In the genomic region with DNA sequence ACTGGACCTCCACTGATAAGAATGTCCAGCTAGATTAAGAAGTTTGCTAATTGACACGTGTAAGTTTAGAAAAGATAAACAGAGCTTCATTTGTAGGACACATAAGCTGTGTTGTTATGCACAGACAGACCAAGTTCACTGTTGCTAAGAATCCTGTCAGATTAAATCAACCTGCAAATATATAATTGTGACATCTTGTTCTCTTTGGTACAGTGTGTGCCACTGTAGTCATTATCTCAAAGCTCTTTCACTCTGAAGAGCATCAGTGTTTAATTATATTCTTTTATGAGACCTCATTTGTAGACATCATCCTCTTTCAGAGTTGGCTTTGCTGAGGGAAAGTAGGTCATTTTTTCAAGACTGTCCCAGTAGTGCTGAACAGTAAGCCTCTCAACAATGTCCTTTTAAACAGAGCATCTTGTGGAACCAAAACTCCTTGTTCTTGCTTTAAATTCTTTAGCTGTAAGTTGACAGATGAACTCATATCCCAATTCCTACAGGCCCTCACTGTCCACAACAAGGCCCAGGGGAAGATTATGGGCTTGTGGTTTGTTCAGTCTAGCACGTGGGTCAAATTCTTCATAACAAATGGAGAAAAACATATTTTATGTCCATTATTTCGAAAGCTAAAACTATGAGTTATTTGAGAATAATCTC, we compare ENCODE assay signal across 19 cellular contexts.
DNase-seq lines count a peak whose midpoint lies in the region; ATAC-seq and TF ChIP-seq lines count a peak whose summit lies in the region.
"Had no signal": no experiment of that assay in that cellular context is flagged by ENCODE, and none has a peak within 500 bp of the region (broad histone marks: within the 10 kb centered on the region; RNA-seq: fewer than 3 reads in every experiment).

No MANE protein-coding gene starts in this region.

- H3K4ac ChIP-seq in IMR-90 (ENCODE audit: low read depth, low read length), result no peak overlapping the region

- peak; percentile 59 for ATAC-seq in IMR-90 (ENCODE audit: low read depth)
- peak; percentile 93 for ATAC-seq in left ventricle myocardium superior
- ATAC-seq in activated CD4-positive, alpha-beta T cell treated with anti-CD3 and anti-CD28 coated beads for 36 hours, result no peak
- no peak for ATAC-seq in GM18873 (IDR thresholded peaks at IDR 0.05; ENCODE audit: low FRiP score, unreplicated experiment)
- ATAC-seq: body of pancreas; foreskin keratinocyte; stimulated activated effector memory CD8-positive, alpha-beta T cell treated with anti-CD3 and anti-CD28 coated beads, Interleukin-12 subunit alpha, Interleukin-12 subunit beta, amount 100 ng/mL, for 72 hours; T-cell had no signal

- H3K36me3 Mint-ChIP-seq in activated CD4-positive, alpha-beta T cell treated with anti-CD3 and anti-CD28 coated beads for 36 hours (ENCODE audit: low read depth), result no peaks in the 10 kb centered on the region
- H3K36me3 Mint-ChIP-seq: CD14-positive monocyte; stimulated activated effector memory CD8-positive, alpha-beta T cell treated with anti-CD3 and anti-CD28 coated beads, Interleukin-12 subunit alpha, Interleukin-12 subunit beta, amount 100 ng/mL, for 72 hours; T-cell had no signal

- no peak for TF ChIP-seq RAD21 in IMR-90 (IDR thresholded peaks at IDR 0.05; ENCODE audit: low read length)

- dilution Hi-C loops in IMR-90 (cut with HindIII; ENCODE audit: low sequenced_read_pairs, unreplicated experiment), result no loop called here
- dilution Hi-C loops in mammary epithelial cell (cut with HindIII; ENCODE audit: low sequenced_read_pairs), result no loop called here

- no peaks in the 10 kb centered on the region for H3K9me1 ChIP-seq in IMR-90 (ENCODE audit: insufficient read depth, low read length)

- DNase-seq in IMR-90 (peak; percentile 61), mammary epithelial cell (peak; percentile 35), left ventricle myocardium superior (no peak), SW 1271 (lab: John Stamatoyannopoulos, UW) (no peak), NCI-H2171 (lab: John Stamatoyannopoulos, UW) (no peak)
- no peak for DNase-seq in activated CD4-positive, alpha-beta T cell treated with anti-CD3 and anti-CD28 coated beads for 36 hours
- DNase-seq: activated naive CD4-positive, alpha-beta T cell treated with Interleukin-2 at 50 U/mL for 16 hours; body of pancreas; foreskin keratinocyte; NCI-H2081; NCI-H748 treated with DMSO at 0.1 percent for 48 hours; Peyer's patch; T-cell; trophoblast cell had no signal

- no CpG with 5 or more reads among the region's 3 CpGs for WGBS in IMR-90 (ENCODE audit: extremely low coverage in 2 of 2, insufficient read length in 1 of 2), 2 experiments
- WGBS in mammary epithelial cell (ENCODE audit: low coverage, missing lambda C conversion rate), result 61% methylated on average over 3 of the region's 3 CpGs

- intact Hi-C loops in IMR-90 (cut with micrococcal nuclease) (loop anchor here (10.0 kb wide), 3 partner anchors 397 to 677 kb away; no protein-coding TSS in a partner anchor), mammary epithelial cell (cut with micrococcal nuclease) (loop anchor here (10.0 kb wide), 1 partner anchor 593 kb away; no protein-coding TSS in a partner anchor), left ventricle myocardium superior (cut with micrococcal nuclease) (no loop called here)
- intact Hi-C loops in activated CD4-positive, alpha-beta T cell treated with anti-CD3 and anti-CD28 coated beads for 36 hours (cut with DNase I, micrococcal nuclease), result no loop called here

- TF ChIP-seq CTCF in IMR-90 (conservative IDR thresholded peaks at IDR 0.05; ENCODE audit: low read depth, low read length) (no peak), mammary epithelial cell (conservative IDR thresholded peaks at IDR 0.05 in 1 of 2, IDR thresholded peaks at IDR 0.05 in 1 of 2; ENCODE audit: extremely low read depth in 1 of 2, insufficient read depth in 1 of 2, low read depth in 1 of 2, low read length in 2 of 2) (no peak)

- no peak overlapping the region for H4K91ac ChIP-seq in IMR-90 (ENCODE audit: insufficient read depth, low read depth, low read length)

- H2BK20ac ChIP-seq in IMR-90 (ENCODE audit: low read depth, low read length), result no peak overlapping the region

- CTCF ChIA-PET in IMR-90 (lab: Yijun Ruan, JAX), result no interaction called here
- CTCF ChIA-PET in mammary epithelial cell (lab: Charles Lee; ENCODE audit: low non-redundant PET), result no interaction called here
- CTCF ChIA-PET in activated CD4-positive, alpha-beta T cell treated with anti-CD3 and anti-CD28 coated beads for 36 hours (lab: Charles Lee), result no interaction called here

- peak overlapping the region; percentile 7 for H2BK5ac ChIP-seq in IMR-90 (ENCODE audit: low read depth, low read length, poor library complexity, severe bottlenecking)

- in situ Hi-C loops in IMR-90 (cut with MboI; ENCODE audit: low sequenced_read_pairs) (no loop called here), mammary epithelial cell (cut with MboI; ENCODE audit: low sequenced_read_pairs in 2 of 2) (no loop called here)

- H3K4me1 ChIP-seq in IMR-90 (ENCODE audit: control insufficient read depth, insufficient read depth, low read length), result no peaks in the 10 kb centered on the region
- H3K4me1 ChIP-seq in mammary epithelial cell (ENCODE audit: insufficient read depth, low read length), result no peaks in the 10 kb centered on the region
- peaks cover 29% of the 10 kb centered on the region for H3K4me1 ChIP-seq in skeletal muscle satellite cell (ENCODE audit: control insufficient read depth, insufficient read depth, low read length)
- H3K4me1 ChIP-seq: Peyer's patch had no signal

- H3K27me3 Mint-ChIP-seq in activated CD4-positive, alpha-beta T cell treated with anti-CD3 and anti-CD28 coated beads for 36 hours, result no peaks in the 10 kb centered on the region
- H3K27me3 Mint-ChIP-seq: T-cell had no signal

- H3K23ac ChIP-seq in IMR-90 (ENCODE audit: low read depth, low read length), result no peak overlapping the region

- no peak overlapping the region for H4K8ac ChIP-seq in IMR-90 (ENCODE audit: low read depth in 2 of 2, low read length in 2 of 2)

- no peak overlapping the region for H3K4me3 Mint-ChIP-seq in activated CD4-positive, alpha-beta T cell treated with anti-CD3 and anti-CD28 coated beads for 36 hours
- H3K4me3 Mint-ChIP-seq: CD14-positive monocyte; stimulated activated effector memory CD8-positive, alpha-beta T cell treated with anti-CD3 and anti-CD28 coated beads, Interleukin-12 subunit alpha, Interleukin-12 subunit beta, amount 100 ng/mL, for 72 hours; T-cell had no signal

- H3K27ac ChIP-seq in IMR-90 (ENCODE audit: insufficient read depth, low read length), result no peak overlapping the region
- no peak overlapping the region for H3K27ac ChIP-seq in mammary epithelial cell (ENCODE audit: insufficient read depth, low read depth, low read length)
- H3K27ac ChIP-seq: body of pancreas, foreskin keratinocyte, Peyer's patch had no signal

- H3K9ac ChIP-seq in IMR-90 (ENCODE audit: low read depth, low read length) (no peak overlapping the region), mammary epithelial cell (ENCODE audit: insufficient read depth, low read length) (no peak overlapping the region), skeletal muscle satellite cell (ENCODE audit: low read depth, low read length) (peak overlapping the region; percentile 39)

- H3K4me3 ChIP-seq in IMR-90 (ENCODE audit: insufficient read depth, low read depth, low read length) (no peak overlapping the region), mammary epithelial cell (replicated peaks in 1 of 3; ENCODE audit: insufficient read depth in 1 of 3, low read depth in 2 of 3, low read length in 3 of 3) (no peak overlapping the region), skeletal muscle satellite cell (ENCODE audit: low read length) (peak overlapping the region; percentile 3)
- H3K4me3 ChIP-seq: body of pancreas, Peyer's patch, skin epidermis had no signal

- no peak overlapping the region for H2BK120ac ChIP-seq in IMR-90 (ENCODE audit: low read depth, low read length)

- no peaks in the 10 kb centered on the region for H3K9me3 Mint-ChIP-seq in activated CD4-positive, alpha-beta T cell treated with anti-CD3 and anti-CD28 coated beads for 36 hours (ENCODE audit: low read depth)

- H3K36me3 ChIP-seq in IMR-90 (ENCODE audit: control insufficient read depth, insufficient read depth, low read length), result no peaks in the 10 kb centered on the region
- H3K36me3 ChIP-seq in mammary epithelial cell (ENCODE audit: insufficient read depth, low read length), result no peaks in the 10 kb centered on the region
- no peaks in the 10 kb centered on the region for H3K36me3 ChIP-seq in skeletal muscle satellite cell (ENCODE audit: insufficient read depth, low read length)
- H3K36me3 ChIP-seq: Peyer's patch had no signal

- no peak overlapping the region for H2AK5ac ChIP-seq in IMR-90 (ENCODE audit: low read depth, low read length)

- H3K4me1 Mint-ChIP-seq in activated CD4-positive, alpha-beta T cell treated with anti-CD3 and anti-CD28 coated beads for 36 hours, result no peaks in the 10 kb centered on the region
- H3K4me1 Mint-ChIP-seq: CD14-positive monocyte; stimulated activated effector memory CD8-positive, alpha-beta T cell treated with anti-CD3 and anti-CD28 coated beads, Interleukin-12 subunit alpha, Interleukin-12 subunit beta, amount 100 ng/mL, for 72 hours; T-cell had no signal

- H3K4me2 ChIP-seq in IMR-90 (ENCODE audit: low read depth, low read length) (no peak overlapping the region), mammary epithelial cell (ENCODE audit: insufficient read depth, low read depth, low read length) (no peak overlapping the region), skeletal muscle satellite cell (ENCODE audit: low read length) (peak overlapping the region; percentile 22)

- H2AFZ ChIP-seq in IMR-90 (replicated peaks; ENCODE audit: low read length, poor library complexity) (no peak overlapping the region), mammary epithelial cell (ENCODE audit: low read depth, low read length) (no peak overlapping the region)

- H3K18ac ChIP-seq in IMR-90 (ENCODE audit: low read depth, low read length), result no peak overlapping the region

- no peak overlapping the region for H2BK15ac ChIP-seq in IMR-90 (ENCODE audit: low read depth, low read length)

- no peak overlapping the region for H4K5ac ChIP-seq in IMR-90 (ENCODE audit: low read depth, low read length)

- POLR2A ChIA-PET in IMR-90 (lab: Charles Lee; ENCODE audit: unreplicated experiment), result no interaction called here
- POLR2A ChIA-PET in activated CD4-positive, alpha-beta T cell treated with anti-CD3 and anti-CD28 coated beads for 36 hours (lab: Charles Lee), result no interaction called here

- BruUV-seq in IMR-90 (replicated peaks; lab: Mats Ljungman, UMichigan) (no TSS peak), mammary epithelial cell (replicated peaks; lab: Mats Ljungman, UMichigan) (no TSS peak)

- TF ChIP-seq POLR2A in IMR-90 (IDR thresholded peaks at IDR 0.05; ENCODE audit: low read depth, low read length), result no peak

- no peaks in the 10 kb centered on the region; the same call in 1 of the 2 replicates for H3K9me3 ChIP-seq in IMR-90 (ENCODE audit: control insufficient read depth, insufficient read depth, low read length)
- no peaks in the 10 kb centered on the region for H3K9me3 ChIP-seq in mammary epithelial cell (replicated peaks; ENCODE audit: insufficient read depth, low read length)
- no peaks in the 10 kb centered on the region for H3K9me3 ChIP-seq in skeletal muscle satellite cell (replicated peaks; ENCODE audit: low read length)
- H3K9me3 ChIP-seq: body of pancreas, Peyer's patch had no signal

- H4K20me1 ChIP-seq in IMR-90 (ENCODE audit: insufficient read depth, low read length), result no peaks in the 10 kb centered on the region
- no peaks in the 10 kb centered on the region for H4K20me1 ChIP-seq in mammary epithelial cell (ENCODE audit: insufficient read depth, low read length)

- no peak overlapping the region for H2AK9ac ChIP-seq in IMR-90 (replicated peaks; ENCODE audit: low read depth, low read length, poor library complexity)

- no peak overlapping the region for H3K14ac ChIP-seq in IMR-90 (replicated peaks; ENCODE audit: low read depth, low read length)

- H3K79me1 ChIP-seq in IMR-90 (ENCODE audit: low read depth in 1 of 2, low read length in 2 of 2), result no peaks in the 10 kb centered on the region

- no peak overlapping the region for H3K27ac Mint-ChIP-seq in activated CD4-positive, alpha-beta T cell treated with anti-CD3 and anti-CD28 coated beads for 36 hours
- H3K27ac Mint-ChIP-seq: CD14-positive monocyte; stimulated activated effector memory CD8-positive, alpha-beta T cell treated with anti-CD3 and anti-CD28 coated beads, Interleukin-12 subunit alpha, Interleukin-12 subunit beta, amount 100 ng/mL, for 72 hours; T-cell had no signal

- H3K27me3 ChIP-seq in IMR-90 (ENCODE audit: control insufficient read depth, insufficient read depth, low read length) (no peaks in the 10 kb centered on the region), mammary epithelial cell (ENCODE audit: insufficient read depth, low read length) (no peaks in the 10 kb centered on the region), skeletal muscle satellite cell (ENCODE audit: control insufficient read depth, insufficient read depth, low read length) (no peaks in the 10 kb centered on the region)
- H3K27me3 ChIP-seq: body of pancreas, foreskin keratinocyte, Peyer's patch had no signal

- H3K79me2 ChIP-seq in mammary epithelial cell (ENCODE audit: insufficient read depth, low read length), result no peaks in the 10 kb centered on the region

- H3K56ac ChIP-seq in IMR-90 (ENCODE audit: extremely low read depth, insufficient read depth, low read length), result no peak overlapping the region

Comparison
In these comparisons a context has a peak if more than half of its experiments do, and no peak if none do; other contexts are left out.
1. ATAC-seq: peak in IMR-90 (single experiment) and left ventricle myocardium superior (single experiment); none in activated CD4-positive, alpha-beta T cell treated with anti-CD3 and anti-CD28 coated beads for 36 hours (single experiment) and GM18873 (single experiment).
2. DNase-seq: peak in IMR-90 (single experiment) and mammary epithelial cell (single experiment); none in left ventricle myocardium superior (single experiment), activated CD4-positive, alpha-beta T cell treated with anti-CD3 and anti-CD28 coated beads for 36 hours (single experiment), SW 1271 (0 of 2) and NCI-H2171 (single experiment).
3. intact Hi-C loops: an anchor here in IMR-90 (10.0 kb wide) and mammary epithelial cell (10.0 kb wide); none called in left ventricle myocardium superior and activated CD4-positive, alpha-beta T cell treated with anti-CD3 and anti-CD28 coated beads for 36 hours.